ENCODE assay signal across 22 cellular contexts in genomic region chr1:177479600-177479999, GRCh38.
DNase-seq lines count a peak whose midpoint lies in the region; ATAC-seq and TF ChIP-seq lines count a peak whose summit lies in the region.
"Had no signal": no experiment of that assay in that cellular context is flagged by ENCODE, and none has a peak within 500 bp of the region (broad histone marks: within the 10 kb centered on the region; RNA-seq: fewer than 3 reads in every experiment).

No MANE protein-coding gene starts in this region.

- no peak for TF ChIP-seq CTCF in H9 (conservative IDR thresholded peaks at IDR 0.05)
- no peak for TF ChIP-seq CTCF in transverse colon (IDR thresholded peaks at IDR 0.05)
- no peak for TF ChIP-seq CTCF in heart left ventricle (IDR thresholded peaks at IDR 0.05)

- no peak for ATAC-seq in heart left ventricle
- ATAC-seq: A549, HCT116 had no signal

- H3K56ac ChIP-seq in H9 (ENCODE audit: insufficient read length, low read depth, low read length), result no peak overlapping the region

- no peaks in the 10 kb centered on the region for H3K9me3 Mint-ChIP-seq in H9

- H3T11ph ChIP-seq in H9 (ENCODE audit: low read length), result no peak overlapping the region

- CTCF ChIA-PET in HEK293T (lab: Yijun Ruan, JAX), result interaction anchor here (0.5 kb wide), 1 partner anchor 69 kb away, joined by 3 read pairs; no protein-coding TSS in a partner anchor

- H3K18ac ChIP-seq in H9 (ENCODE audit: insufficient read length, low read depth, low read length), result no peak overlapping the region

- H3K23me2 ChIP-seq in H9 (ENCODE audit: insufficient read length, low read depth, low read length, poor library complexity, severe bottlenecking), result no peaks in the 10 kb centered on the region

- H4K20me1 ChIP-seq in H9 (ENCODE audit: control insufficient read depth, insufficient read depth, insufficient read length), result no peaks in the 10 kb centered on the region
- H4K20me1 ChIP-seq: BLaER1 treated with 17β-estradiol and CSF1 and Interleukin-3, amounts not matched to agents 10 nM and 100 nM had no signal

- no peak overlapping the region for H2BK15ac ChIP-seq in H9 (ENCODE audit: low read depth, low read length)

- no peak overlapping the region for H2BK20ac ChIP-seq in H9 (ENCODE audit: low read depth, low read length, poor library complexity, severe bottlenecking)

- H3K23ac ChIP-seq in H9 (ENCODE audit: insufficient read length, low read depth, low read length), result no peak overlapping the region

- no peak overlapping the region for H3K27ac Mint-ChIP-seq in H9
- H3K27ac Mint-ChIP-seq: CD14-positive monocyte; CD4-positive, alpha-beta T cell; CD8-positive, alpha-beta memory T cell; HFFc6 had no signal

- no peaks in the 10 kb centered on the region for H3K36me3 Mint-ChIP-seq in H9 (ENCODE audit: insufficient read depth in 1 of 3, low read depth in 3 of 3)
- H3K36me3 Mint-ChIP-seq: CD14-positive monocyte; CD8-positive, alpha-beta memory T cell had no signal

- no peak overlapping the region for H2BK120ac ChIP-seq in H9 (ENCODE audit: low read depth, low read length, poor library complexity, severe bottlenecking)

- H3K79me1 ChIP-seq in H9 (ENCODE audit: insufficient read depth, low read depth, low read length, poor library complexity, severe bottlenecking), result no peaks in the 10 kb centered on the region

- H3K4me3 ChIP-seq in transverse colon (no peak overlapping the region), heart left ventricle (no peak overlapping the region)
- H3K4me3 ChIP-seq: A549; BLaER1 treated with 17β-estradiol and CSF1 and Interleukin-3, amounts not matched to agents 10 nM and 100 nM had no signal

- no peak overlapping the region for H4K91ac ChIP-seq in H9 (ENCODE audit: insufficient read length, low read depth, low read length)

- no peaks in the 10 kb centered on the region for H3K4me1 ChIP-seq in H9 (ENCODE audit: insufficient read depth, low read length)
- H3K4me1 ChIP-seq in transverse colon, result no peaks in the 10 kb centered on the region
- H3K4me1 ChIP-seq in heart left ventricle, result no peaks in the 10 kb centered on the region
- H3K4me1 ChIP-seq: A549, BE2C had no signal

- no peaks in the 10 kb centered on the region for H3K27me3 ChIP-seq in H9 (ENCODE audit: insufficient read depth, low read length)
- H3K27me3 ChIP-seq in transverse colon, result no peaks in the 10 kb centered on the region
- H3K27me3 ChIP-seq in heart left ventricle, result peaks cover 0 to 11% (median 0%) of the 10 kb centered on the region in 9 donors
- H3K27me3 ChIP-seq: BE2C; BLaER1 treated with 17β-estradiol and CSF1 and Interleukin-3, amounts not matched to agents 10 nM and 100 nM had no signal

- H2AFZ ChIP-seq in H9 (ENCODE audit: low read length), result no peak overlapping the region

- POLR2A ChIA-PET in HEK293T (lab: Yijun Ruan, JAX), result no interaction called here

- in situ Hi-C loops in transverse colon (cut with MboI; ENCODE audit: low pct_ligation_motif_present in 1 of 4, low pct_unique_long_range_greater_than_20kb in 1 of 4, low sequenced_read_pairs in 3 of 4), result no loop called here

- no CpG with 5 or more reads among the region's 7 CpGs for WGBS in H9 (ENCODE audit: extremely low coverage, insufficient read length, low lambda C conversion rate)
- WGBS in transverse colon (ENCODE audit: low coverage in 1 of 2), 2 donors, result 88 to 90% methylated on average over 2 to 7 of the region's 7 CpGs
- 82 to 90% (median 86%) methylated on average over 7 of the region's 7 CpGs for WGBS in heart left ventricle, 4 donors

- no peak overlapping the region for H3K9ac ChIP-seq in H9 (ENCODE audit: extremely low read depth, insufficient read length, low read length)
- H3K9ac ChIP-seq: BLaER1 treated with 17β-estradiol and CSF1 and Interleukin-3, amounts not matched to agents 10 nM and 100 nM had no signal

- H2BK12ac ChIP-seq in H9 (ENCODE audit: insufficient read length, low read depth, low read length), result no peak overlapping the region

- no peak overlapping the region for H2AK5ac ChIP-seq in H9 (ENCODE audit: insufficient read length, low read length)

- H3K4ac ChIP-seq in H9 (ENCODE audit: low read depth, low read length), result no peak overlapping the region

- H3K79me2 ChIP-seq in H9 (ENCODE audit: insufficient read depth, low read length), result no peaks in the 10 kb centered on the region

- H3K9me3 ChIP-seq in H9 (ENCODE audit: control insufficient read depth, low read depth, low read length) (no peaks in the 10 kb centered on the region), transverse colon (no peaks in the 10 kb centered on the region), heart left ventricle (no peaks in the 10 kb centered on the region)
- H3K9me3 ChIP-seq: A549; BE2C; BLaER1 treated with 17β-estradiol and CSF1 and Interleukin-3, amounts not matched to agents 10 nM and 100 nM had no signal

- TF ChIP-seq EP300 in transverse colon (IDR thresholded peaks at IDR 0.05; ENCODE audit: low read depth), result no peak

- no peak overlapping the region; the same call in 1 of the 2 replicates for H3K14ac ChIP-seq in H9 (ENCODE audit: insufficient read depth, low read length)

- no peak overlapping the region for H3K4me2 ChIP-seq in H9 (ENCODE audit: insufficient read depth, insufficient read length, low read length)
- H3K4me2 ChIP-seq: A549; BLaER1 treated with 17β-estradiol and CSF1 and Interleukin-3, amounts not matched to agents 10 nM and 100 nM had no signal

- H3K27ac ChIP-seq in H9 (ENCODE audit: insufficient read length, low read depth, low read length) (no peak overlapping the region), transverse colon (no peak overlapping the region), heart left ventricle (no peak overlapping the region)
- H3K27ac ChIP-seq: A549; BLaER1 treated with 17β-estradiol and CSF1 and Interleukin-3, amounts not matched to agents 10 nM and 100 nM had no signal

- peaks cover 9 to 12% of the 10 kb centered on the region in 2 experiments for H3K4me1 Mint-ChIP-seq in H9
- H3K4me1 Mint-ChIP-seq: CD8-positive, alpha-beta memory T cell had no signal

- no peaks in the 10 kb centered on the region for H3K36me3 ChIP-seq in transverse colon
- H3K36me3 ChIP-seq in heart left ventricle, result no peaks in the 10 kb centered on the region
- H3K36me3 ChIP-seq: BE2C; BLaER1 treated with 17β-estradiol and CSF1 and Interleukin-3, amounts not matched to agents 10 nM and 100 nM had no signal

- no peak overlapping the region for H4K5ac ChIP-seq in H9 (ENCODE audit: insufficient read length, low read depth, low read length)

- DNase-seq in ELF-1 (ENCODE audit: low read depth, low spot score), result peak; percentile 12
- peak; percentile 34 for DNase-seq in H9
- peak; percentile 13 for DNase-seq in left kidney (ENCODE audit: low read depth, low spot score)
- DNase-seq in transverse colon, result no peak
- no peak for DNase-seq in heart left ventricle
- no peak for DNase-seq in HEK293T (ENCODE audit: extremely low spot score)
- DNase-seq: 8988T; ACHN; AML-193; BE2C; CD4-positive, alpha-beta T cell; CD8-positive, alpha-beta memory T cell; DMS 273 treated with DMSO at 0.1 percent for 48 hours; DMS79; EL; GF-D8; H7; HFFc6 had no signal

- TF ChIP-seq POLR2A in transverse colon (IDR thresholded peaks at IDR 0.05) (no peak), heart left ventricle (IDR thresholded peaks at IDR 0.05) (no peak)

- H3K4me3 Mint-ChIP-seq in H9, result no peak overlapping the region
- H3K4me3 Mint-ChIP-seq: CD14-positive monocyte; CD4-positive, alpha-beta T cell; CD8-positive, alpha-beta memory T cell; HFFc6 had no signal

- intact Hi-C loops in transverse colon (cut with DNase I; ENCODE audit: low total_unique reads) (no loop called here), heart left ventricle (cut with DNase I) (no loop called here)

- H3K27me3 Mint-ChIP-seq in H9 (ENCODE audit: low read depth), result no peaks in the 10 kb centered on the region
- H3K27me3 Mint-ChIP-seq: CD4-positive, alpha-beta T cell; CD8-positive, alpha-beta memory T cell had no signal

- H2BK5ac ChIP-seq in H9 (ENCODE audit: insufficient read length, low read length), result no peak overlapping the region

- H4K8ac ChIP-seq in H9 (replicated peaks; ENCODE audit: insufficient read length, low read depth, low read length), result no peak overlapping the region

TF ChIP-seq in HEK293T, 16 proteins besides CTCF, POLR2A, EP300 and RAD21:
- no peak for TF ChIP-seq NFRKB (IDR thresholded peaks at IDR 0.05)
- no peak for TF ChIP-seq LEF1 (IDR thresholded peaks at IDR 0.05; ENCODE audit: borderline replicate concordance)
- TF ChIP-seq FOXA1 (IDR thresholded peaks at IDR 0.05), result no peak
- no peak for TF ChIP-seq ZNF384 (IDR thresholded peaks at IDR 0.05)
- TF ChIP-seq TARDBP (IDR thresholded peaks at IDR 0.05), result no peak
TF ChIP-seq in HEK293T: peak in this region for 0.

Comparison
In these comparisons a context has a peak if more than half of its experiments do, and no peak if none do; other contexts are left out.
1. DNase-seq: peak in ELF-1 (single experiment), H9 (single experiment) and left kidney (single experiment); none in transverse colon (single experiment), heart left ventricle (0 of 5) and HEK293T (single experiment).